In genomic region chr13:44092053-44092452, GRCh38 we compare ENCODE assay signal across 19 cellular contexts.
"Had no signal": no experiment of that assay in that cellular context is flagged by ENCODE, and none has a peak within 500 bp of the region (broad histone marks: within the 10 kb centered on the region; RNA-seq: fewer than 3 reads in every experiment).

No MANE protein-coding gene starts in this region.

- H3K4me1 ChIP-seq: foreskin keratinocyte, left ventricle myocardium inferior, psoas muscle, right atrium auricular region had no signal

- H3K9me3 ChIP-seq: left ventricle myocardium inferior, neutrophil, ovary, psoas muscle, right atrium auricular region, upper lobe of left lung had no signal

- H3K36me3 ChIP-seq: left ventricle myocardium inferior, neutrophil, ovary, right atrium auricular region, upper lobe of left lung, WERI-Rb-1 had no signal

- H3K4me3 ChIP-seq: left ventricle myocardium inferior, ovary, psoas muscle, right atrium auricular region, upper lobe of left lung had no signal

- DNase-seq: activated CD4-positive, alpha-beta T cell treated with anti-CD3 and anti-CD28 coated beads, Interleukin-2, amount 10 ng/mL, durations not matched to agents 7 days and 5 days; activated CD4-positive, CD25-positive, alpha-beta regulatory T cell treated with anti-CD3 and anti-CD28 coated beads, Interleukin-2, amount 50 U/mL, for 72 hours; activated CD8-positive, alpha-beta T cell treated with anti-CD3 and anti-CD28 coated beads, Interleukin-2, amount 10 ng/mL, durations not matched to agents 7 days and 5 days; aorta; caudate nucleus; dermis blood vessel endothelial cell; effector CD8-positive, alpha-beta T cell; foreskin keratinocyte; immature natural killer cell; kidney glomerular epithelial cell; left ventricle myocardium inferior; ovary; psoas muscle; stimulated activated CD4-positive, alpha-beta T cell treated with anti-CD3 and anti-CD28 coated beads, Interleukin-4, amount 100 ng/mL, for 24 hours; stimulated activated naive CD4-positive, alpha-beta T cell treated with Interleukin-2 at 50 U/mL for 16 hours; upper lobe of left lung; WERI-Rb-1 had no signal

- H3K27me3 ChIP-seq: foreskin keratinocyte, neutrophil, ovary, right atrium auricular region, upper lobe of left lung had no signal

- H3K27ac ChIP-seq: foreskin keratinocyte, left ventricle myocardium inferior, neutrophil, ovary, psoas muscle, right atrium auricular region, upper lobe of left lung, WERI-Rb-1 had no signal
